Comparison of ENCODE assay signal across 1 cellular context in the genomic region with DNA sequence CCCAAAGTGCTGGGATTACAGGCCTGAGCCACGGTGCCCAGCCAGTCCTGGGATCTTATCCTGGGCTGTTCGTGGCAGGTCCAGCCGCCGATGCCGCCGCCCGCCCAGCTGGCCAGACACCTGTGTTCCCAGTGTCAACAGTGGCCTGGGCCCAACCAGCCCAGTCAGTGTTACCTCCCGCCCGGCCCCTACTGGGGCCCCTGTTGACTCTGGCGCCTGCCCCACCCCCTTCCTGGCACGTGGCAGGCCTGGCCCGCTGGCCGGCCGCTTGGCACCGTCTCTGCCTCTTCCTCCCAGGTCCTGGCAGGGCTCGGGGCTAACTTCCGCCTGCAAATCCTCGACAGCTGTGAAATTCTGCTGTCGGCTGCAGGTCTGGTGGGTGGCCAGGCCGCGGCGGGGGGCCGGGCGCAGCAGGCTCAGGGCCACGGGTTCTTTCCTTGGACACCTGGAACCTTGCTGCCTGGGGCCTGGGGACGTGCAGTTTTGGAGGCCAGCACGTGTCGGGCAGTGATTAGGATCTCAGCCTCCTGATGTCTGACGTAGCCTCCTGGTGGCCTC.
TF ChIP-seq lines count a peak whose summit lies in the region.

No MANE protein-coding gene starts in this region.

TF ChIP-seq in SK-N-SH, 30 proteins besides CTCF, POLR2A, EP300 and RAD21 (continued from another document):
- TF ChIP-seq EZH2phosphoT487 (IDR thresholded peaks at IDR 0.05; ENCODE audit: borderline replicate concordance, low read depth) (no peak), SMC3 (IDR thresholded peaks at IDR 0.05; ENCODE audit: low read depth, low read length) (no peak), RFX5 (IDR thresholded peaks at IDR 0.05; ENCODE audit: low read length) (no peak), MXI1 (IDR thresholded peaks at IDR 0.05; ENCODE audit: low read depth, low read length) (peak; percentile 85), POLR2AphosphoS5 (IDR thresholded peaks at IDR 0.05; ENCODE audit: low read depth, low read length) (no peak), TAF1 (IDR thresholded peaks at IDR 0.05; ENCODE audit: borderline replicate concordance, low read depth, low read length) (no peak), FOXJ3 (CRISPR knock-in tag; IDR thresholded peaks at IDR 0.05) (peak; percentile 91; the same call in 1 of the 2 replicates), RCOR1 (IDR thresholded peaks at IDR 0.05; ENCODE audit: low read length) (peak; percentile 24; the same call in 1 of the 2 replicates), JUND (IDR thresholded peaks at IDR 0.05) (no peak), NRF1 (IDR thresholded peaks at IDR 0.05; ENCODE audit: low read depth, low read length) (no peak), FOXM1 (IDR thresholded peaks at IDR 0.05; ENCODE audit: low read depth) (no peak), NFIC (IDR thresholded peaks at IDR 0.05; ENCODE audit: borderline replicate concordance) (peak; percentile 71), TEAD4 (IDR thresholded peaks at IDR 0.05; ENCODE audit: borderline replicate concordance, insufficient read depth) (no peak), CHD2 (IDR thresholded peaks at IDR 0.05; ENCODE audit: low read length, partially characterized antibody) (peak; percentile 78), RXRA (IDR thresholded peaks at IDR 0.05; ENCODE audit: borderline replicate concordance, low read depth) (no peak), YY1 (IDR thresholded peaks at IDR 0.05; ENCODE audit: low read depth) (no peak), ELF1 (IDR thresholded peaks at IDR 0.05) (no peak), TCF12 (IDR thresholded peaks at IDR 0.05) (peak; percentile 71), MEF2A (IDR thresholded peaks at IDR 0.05; ENCODE audit: borderline replicate concordance, low read depth) (no peak), GATA2 (CRISPR knock-in tag; IDR thresholded peaks at IDR 0.05) (peak; percentile 94), GABPA (IDR thresholded peaks at IDR 0.05; ENCODE audit: low read depth) (0 out of 2 replicates have a peak, but pooled peaks have one; percentile 28), FOSL2 (IDR thresholded peaks at IDR 0.05; ENCODE audit: borderline replicate concordance, low read depth) (no peak)
- TF ChIP-seq, protein P1, sequence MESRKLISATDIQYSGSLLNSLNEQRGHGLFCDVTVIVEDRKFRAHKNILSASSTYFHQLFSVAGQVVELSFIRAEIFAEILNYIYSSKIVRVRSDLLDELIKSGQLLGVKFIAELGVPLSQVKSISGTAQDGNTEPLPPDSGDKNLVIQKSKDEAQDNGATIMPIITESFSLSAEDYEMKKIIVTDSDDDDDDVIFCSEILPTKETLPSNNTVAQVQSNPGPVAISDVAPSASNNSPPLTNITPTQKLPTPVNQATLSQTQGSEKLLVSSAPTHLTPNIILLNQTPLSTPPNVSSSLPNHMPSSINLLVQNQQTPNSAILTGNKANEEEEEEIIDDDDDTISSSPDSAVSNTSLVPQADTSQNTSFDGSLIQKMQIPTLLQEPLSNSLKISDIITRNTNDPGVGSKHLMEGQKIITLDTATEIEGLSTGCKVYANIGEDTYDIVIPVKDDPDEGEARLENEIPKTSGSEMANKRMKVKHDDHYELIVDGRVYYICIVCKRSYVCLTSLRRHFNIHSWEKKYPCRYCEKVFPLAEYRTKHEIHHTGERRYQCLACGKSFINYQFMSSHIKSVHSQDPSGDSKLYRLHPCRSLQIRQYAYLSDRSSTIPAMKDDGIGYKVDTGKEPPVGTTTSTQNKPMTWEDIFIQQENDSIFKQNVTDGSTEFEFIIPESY (IDR thresholded peaks at IDR 0.05; ENCODE audit: borderline replicate concordance, low read depth), result no peak
- TF ChIP-seq, protein P2, sequence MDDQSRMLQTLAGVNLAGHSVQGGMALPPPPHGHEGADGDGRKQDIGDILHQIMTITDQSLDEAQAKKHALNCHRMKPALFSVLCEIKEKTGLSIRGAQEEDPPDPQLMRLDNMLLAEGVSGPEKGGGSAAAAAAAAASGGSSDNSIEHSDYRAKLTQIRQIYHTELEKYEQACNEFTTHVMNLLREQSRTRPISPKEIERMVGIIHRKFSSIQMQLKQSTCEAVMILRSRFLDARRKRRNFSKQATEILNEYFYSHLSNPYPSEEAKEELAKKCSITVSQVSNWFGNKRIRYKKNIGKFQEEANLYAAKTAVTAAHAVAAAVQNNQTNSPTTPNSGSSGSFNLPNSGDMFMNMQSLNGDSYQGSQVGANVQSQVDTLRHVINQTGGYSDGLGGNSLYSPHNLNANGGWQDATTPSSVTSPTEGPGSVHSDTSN (IDR thresholded peaks at IDR 0.05), result no peak
- TF ChIP-seq, protein P3, sequence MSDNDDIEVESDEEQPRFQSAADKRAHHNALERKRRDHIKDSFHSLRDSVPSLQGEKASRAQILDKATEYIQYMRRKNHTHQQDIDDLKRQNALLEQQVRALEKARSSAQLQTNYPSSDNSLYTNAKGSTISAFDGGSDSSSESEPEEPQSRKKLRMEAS (IDR thresholded peaks at IDR 0.05; ENCODE audit: low read depth), result peak; percentile 93
- TF ChIP-seq, protein P4, sequence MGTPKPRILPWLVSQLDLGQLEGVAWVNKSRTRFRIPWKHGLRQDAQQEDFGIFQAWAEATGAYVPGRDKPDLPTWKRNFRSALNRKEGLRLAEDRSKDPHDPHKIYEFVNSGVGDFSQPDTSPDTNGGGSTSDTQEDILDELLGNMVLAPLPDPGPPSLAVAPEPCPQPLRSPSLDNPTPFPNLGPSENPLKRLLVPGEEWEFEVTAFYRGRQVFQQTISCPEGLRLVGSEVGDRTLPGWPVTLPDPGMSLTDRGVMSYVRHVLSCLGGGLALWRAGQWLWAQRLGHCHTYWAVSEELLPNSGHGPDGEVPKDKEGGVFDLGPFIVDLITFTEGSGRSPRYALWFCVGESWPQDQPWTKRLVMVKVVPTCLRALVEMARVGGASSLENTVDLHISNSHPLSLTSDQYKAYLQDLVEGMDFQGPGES (IDR thresholded peaks at IDR 0.05; ENCODE audit: low read depth, low read length), result no peak
- TF ChIP-seq, protein P5, sequence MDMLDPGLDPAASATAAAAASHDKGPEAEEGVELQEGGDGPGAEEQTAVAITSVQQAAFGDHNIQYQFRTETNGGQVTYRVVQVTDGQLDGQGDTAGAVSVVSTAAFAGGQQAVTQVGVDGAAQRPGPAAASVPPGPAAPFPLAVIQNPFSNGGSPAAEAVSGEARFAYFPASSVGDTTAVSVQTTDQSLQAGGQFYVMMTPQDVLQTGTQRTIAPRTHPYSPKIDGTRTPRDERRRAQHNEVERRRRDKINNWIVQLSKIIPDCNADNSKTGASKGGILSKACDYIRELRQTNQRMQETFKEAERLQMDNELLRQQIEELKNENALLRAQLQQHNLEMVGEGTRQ (IDR thresholded peaks at IDR 0.05; ENCODE audit: borderline replicate concordance, low read depth, low read length), result no peak
